In the genomic region with DNA sequence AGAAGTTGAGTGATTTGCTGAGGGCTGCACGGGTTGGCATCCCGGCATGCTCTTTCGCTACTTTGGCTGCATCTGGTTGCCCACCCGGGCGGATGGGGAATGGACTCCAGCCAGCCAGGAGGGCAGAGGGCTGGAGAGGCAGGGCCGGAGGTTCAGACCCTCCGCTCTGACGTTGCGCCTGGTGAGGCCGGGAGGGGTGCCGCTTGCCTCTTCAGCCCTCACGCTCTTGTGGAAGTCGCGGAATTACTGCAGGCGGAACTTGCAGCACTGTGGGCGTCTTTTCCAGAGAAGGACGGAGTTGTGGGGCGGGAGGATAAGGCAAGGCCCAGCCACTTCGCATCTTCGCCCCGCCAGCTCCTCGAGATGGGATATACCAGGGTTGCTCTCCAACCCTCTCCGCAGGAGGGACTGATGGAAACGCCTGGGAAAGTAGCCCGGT, we compare ENCODE assay signal across 8 cellular contexts. TPM values are rescaled to one million over a fixed set of nuclear protein-coding genes. Genes with fewer than 3 reads are reported as not detected.
A peak's percentile ranks its signal among the peaks of the same experiment; 100 is the strongest.
DNase-seq lines count a peak whose midpoint lies in the region; ATAC-seq lines count a peak whose summit lies in the region.

No MANE protein-coding gene starts in this region.

- H3K27me3 Mint-ChIP-seq in activated T-cell treated with anti-CD3 and anti-CD28 coated beads, Interleukin-2, amount 50 U/mL, for 72 hours (ENCODE audit: low read depth): no peaks in the 10 kb centered on the region
- no peaks in the 10 kb centered on the region for H3K27me3 Mint-ChIP-seq in stimulated activated naive CD8-positive, alpha-beta T cell treated with anti-CD3 and anti-CD28 coated beads, Interleukin-15, amount 100 ng/mL, for 72 hours

- peaks cover 19% of the 10 kb centered on the region for H3K4me1 ChIP-seq in adipocyte (ENCODE audit: control insufficient read depth, insufficient read depth, low read length)
- H3K4me1 ChIP-seq in iPS-18a (ENCODE audit: control insufficient read depth, low read depth, low read length): peaks cover 11% of the 10 kb centered on the region

- no peak overlapping the region for H3K27ac ChIP-seq in iPS-18a (ENCODE audit: low read length)

- peak overlapping the region; percentile 94 for H3K4me3 ChIP-seq in adipocyte (ENCODE audit: low read length)
- peak overlapping the region; percentile 95 for H3K4me3 ChIP-seq in iPS-18a (ENCODE audit: low read length)

- H3K27ac Mint-ChIP-seq in activated T-cell treated with anti-CD3 and anti-CD28 coated beads, Interleukin-2, amount 50 U/mL, for 72 hours: peak overlapping the region; percentile 90
- H3K27ac Mint-ChIP-seq in stimulated activated naive CD8-positive, alpha-beta T cell treated with anti-CD3 and anti-CD28 coated beads, Interleukin-15, amount 100 ng/mL, for 72 hours: peak overlapping the region; percentile 90 to 97

- no peaks in the 10 kb centered on the region for H3K36me3 Mint-ChIP-seq in activated T-cell treated with anti-CD3 and anti-CD28 coated beads, Interleukin-2, amount 50 U/mL, for 72 hours (ENCODE audit: insufficient read depth in 2 of 2)

- no peaks in the 10 kb centered on the region for H3K9me3 ChIP-seq in adipocyte (ENCODE audit: control insufficient read depth, low read length)
- H3K9me3 ChIP-seq in iPS-18a (ENCODE audit: control insufficient read depth, low read depth, low read length): no peaks in the 10 kb centered on the region

- peaks cover 30% of the 10 kb centered on the region for H3K4me1 Mint-ChIP-seq in activated T-cell treated with anti-CD3 and anti-CD28 coated beads, Interleukin-2, amount 50 U/mL, for 72 hours (ENCODE audit: low read depth)
- peaks cover 57% of the 10 kb centered on the region for H3K4me1 Mint-ChIP-seq in stimulated activated naive CD8-positive, alpha-beta T cell treated with anti-CD3 and anti-CD28 coated beads, Interleukin-15, amount 100 ng/mL, for 72 hours

- H3K4me3 Mint-ChIP-seq in activated T-cell treated with anti-CD3 and anti-CD28 coated beads, Interleukin-2, amount 50 U/mL, for 72 hours: peak overlapping the region; percentile 90 to 98
- peak overlapping the region; percentile 90 to 98 for H3K4me3 Mint-ChIP-seq in stimulated activated naive CD8-positive, alpha-beta T cell treated with anti-CD3 and anti-CD28 coated beads, Interleukin-15, amount 100 ng/mL, for 72 hours

- H3K9ac ChIP-seq in adipocyte (ENCODE audit: low read length) (peak overlapping the region; percentile 95), iPS-18a (ENCODE audit: low read length) (peak overlapping the region; percentile 61)

- DNase-seq in activated T-cell treated with anti-CD3 and anti-CD28 coated beads, Interleukin-2, amount 50 U/mL, for 72 hours: no peak
- DNase-seq in activated T-cell treated with anti-CD3 and anti-CD28 coated beads, Interleukin-2, amount 50 U/mL, for 1 hour: no peak
- no peak for DNase-seq in adipocyte (ENCODE audit: low read depth)
- DNase-seq in stimulated activated naive CD8-positive, alpha-beta T cell treated with anti-CD3 and anti-CD28 coated beads, Interleukin-15, amount 100 ng/mL, for 72 hours: no peak
- no peak for DNase-seq in DMS153 (lab: John Stamatoyannopoulos, UW)
- no peak for DNase-seq in stimulated activated CD4-positive, alpha-beta T cell treated with anti-CD3 and anti-CD28 coated beads, Interleukin-4, amount 100 ng/mL, for 4 hours

- peaks cover 32% of the 10 kb centered on the region for H3K36me3 ChIP-seq in adipocyte (ENCODE audit: control insufficient read depth, insufficient read depth, low read length, severe bottlenecking)
- peaks cover 13% of the 10 kb centered on the region for H3K36me3 ChIP-seq in iPS-18a (ENCODE audit: control insufficient read depth, low read depth, low read length)

- ATAC-seq in activated T-cell treated with anti-CD3 and anti-CD28 coated beads, Interleukin-2, amount 50 U/mL, for 72 hours (replicated peaks in 1 of 2): peak; percentile 10 to 14
- ATAC-seq in HG03469 (IDR thresholded peaks at IDR 0.05; ENCODE audit: unreplicated experiment): peak; percentile 5
- peak; percentile 18 for ATAC-seq in stimulated activated naive CD8-positive, alpha-beta T cell treated with anti-CD3 and anti-CD28 coated beads, Interleukin-15, amount 100 ng/mL, for 72 hours

- no peaks in the 10 kb centered on the region for H3K9me3 Mint-ChIP-seq in activated T-cell treated with anti-CD3 and anti-CD28 coated beads, Interleukin-2, amount 50 U/mL, for 72 hours
- no peaks in the 10 kb centered on the region for H3K9me3 Mint-ChIP-seq in stimulated activated naive CD8-positive, alpha-beta T cell treated with anti-CD3 and anti-CD28 coated beads, Interleukin-15, amount 100 ng/mL, for 72 hours

- H3K27me3 ChIP-seq in adipocyte (replicated peaks; ENCODE audit: control insufficient read depth, insufficient read depth, low read length) (peaks cover 5% of the 10 kb centered on the region), iPS-18a (ENCODE audit: control insufficient read depth, insufficient read depth, low read length) (no peaks in the 10 kb centered on the region)

RNA-seq across cellular contexts. Expression of a gene that starts 0.7 kb away (rescaled TPM):
- total RNA-seq in activated T-cell treated with anti-CD3 and anti-CD28 coated beads, Interleukin-2, amount 50 U/mL, for 72 hours: 10 to 100 TPM; 26.8 to 34.6 TPM

RNA-seq across cellular contexts. Expression of a gene that starts 5.5 kb away (rescaled TPM):
- 10 to 100 TPM; 14.4 to 21.8 TPM for total RNA-seq in activated T-cell treated with anti-CD3 and anti-CD28 coated beads, Interleukin-2, amount 50 U/mL, for 72 hours

RNA-seq across cellular contexts. Expression of a gene that starts 31.9 kb away (rescaled TPM):
- 10 to 100 TPM; 17.5 to 22.8 TPM for total RNA-seq in activated T-cell treated with anti-CD3 and anti-CD28 coated beads, Interleukin-2, amount 50 U/mL, for 72 hours

RNA-seq across cellular contexts. Expression of a gene that starts 37.7 kb away (rescaled TPM):
- total RNA-seq in activated T-cell treated with anti-CD3 and anti-CD28 coated beads, Interleukin-2, amount 50 U/mL, for 72 hours: 1 to 10 TPM; 1.0 to 1.2 TPM

RNA-seq across cellular contexts. Expression of a gene that starts 49.0 kb away (rescaled TPM):
- 10 to 100 TPM; 55.1 to 70.9 TPM for total RNA-seq in activated T-cell treated with anti-CD3 and anti-CD28 coated beads, Interleukin-2, amount 50 U/mL, for 72 hours
